1 cellular context compared by ENCODE assay signal in genomic region chr11:76824980-76825725, GRCh38.
TF ChIP-seq lines count a peak whose summit lies in the region.

No MANE protein-coding gene starts in this region.

TF ChIP-seq in GM23338, 12 proteins besides CTCF, POLR2A, EP300 and RAD21 (continued from another document):
- TF ChIP-seq ZNF462 (CRISPR knock-in tag; IDR thresholded peaks at IDR 0.05) (no peak), ZNF331 (CRISPR knock-in tag; IDR thresholded peaks at IDR 0.05; ENCODE audit: low read depth) (no peak), ZNF114 (CRISPR knock-in tag; IDR thresholded peaks at IDR 0.05) (no peak), NANOG (IDR thresholded peaks at IDR 0.05; ENCODE audit: borderline replicate concordance) (no peak), STAT1 (IDR thresholded peaks at IDR 0.05; ENCODE audit: unreplicated experiment) (no peak)
